In genomic region chr3:52483577-52484495, GRCh38 we compare ENCODE assay signal across 11 cellular contexts. TPM values are rescaled to one million over a fixed set of nuclear protein-coding genes. Genes with fewer than 3 reads are reported as not detected.
DNase-seq lines count a peak whose midpoint lies in the region; ATAC-seq and TF ChIP-seq lines count a peak whose summit lies in the region.
"Had no signal": no experiment of that assay in that cellular context is flagged by ENCODE, and none has a peak within 500 bp of the region (broad histone marks: within the 10 kb centered on the region; RNA-seq: fewer than 3 reads in every experiment).

No MANE protein-coding gene starts in this region.

- H3K27ac ChIP-seq in liver (ENCODE audit: low read depth in 1 of 2, low read length in 2 of 2), result no peak overlapping the region
- H3K27ac ChIP-seq in tibial nerve, result peak overlapping the region; percentile 56 to 86 (median 72)

- ATAC-seq in HG03469 (IDR thresholded peaks at IDR 0.05; ENCODE audit: unreplicated experiment) (no peak), HG02870 (IDR thresholded peaks at IDR 0.05; ENCODE audit: unreplicated experiment) (no peak)

- H3K27me3 ChIP-seq in liver (ENCODE audit: control insufficient read depth in 4 of 4, insufficient read depth in 4 of 4, low read length in 3 of 4), result no peaks in the 10 kb centered on the region
- H3K27me3 ChIP-seq in tibial nerve, result no peaks in the 10 kb centered on the region

- H3K4me1 ChIP-seq in liver (ENCODE audit: control insufficient read depth in 4 of 4, insufficient read depth in 4 of 4, low read length in 3 of 4) (peaks cover 0 to 10% (median 4%) of the 10 kb centered on the region in 4 donors), tibial nerve (peaks cover 0 to 79% (median 31%) of the 10 kb centered on the region in 4 donors)

- H3K9me3 Mint-ChIP-seq in activated T-cell treated with anti-CD3 and anti-CD28 coated beads, Interleukin-2, amount 50 U/mL, for 24 hours, result no peaks in the 10 kb centered on the region
- H3K9me3 Mint-ChIP-seq: activated T-helper 1 cell treated with anti-CD3 and anti-CD28 coated beads, Interleukin-12 subunit alpha, Interleukin-12 subunit beta, Interleukin-2, Interleukin-4 antibody, amounts not matched to agents 30 ng/mL and 10 ng/mL and 1 ng/mL, durations not matched to agents 14 hours and 24 hours and 36 hours had no signal

- H3K4me3 ChIP-seq in epithelial cell of esophagus (ENCODE audit: low read length) (no peak overlapping the region), liver (ENCODE audit: low read depth in 1 of 3, low read length in 3 of 3) (no peak overlapping the region), tibial nerve (no peak overlapping the region)

- H3K9ac ChIP-seq in liver (ENCODE audit: low read depth in 1 of 2, low read length in 2 of 2), result no peak overlapping the region

- WGBS in liver, result 84% methylated on average over 16 of the region's 16 CpGs
- 39 to 42% methylated on average over 16 of the region's 16 CpGs for WGBS in tibial nerve, 2 donors

- peak overlapping the region; percentile 50 for H3K27ac Mint-ChIP-seq in activated T-cell treated with anti-CD3 and anti-CD28 coated beads, Interleukin-2, amount 50 U/mL, for 24 hours

- no peak for TF ChIP-seq CTCF in epithelial cell of esophagus (IDR thresholded peaks at IDR 0.05; ENCODE audit: insufficient read depth, low read depth, low read length, missing control alignments)
- TF ChIP-seq CTCF in liver (IDR thresholded peaks at IDR 0.05; ENCODE audit: low read depth, low read length, missing input control), result no peak
- no peak for TF ChIP-seq CTCF in tibial nerve (IDR thresholded peaks at IDR 0.05)

- DNase-seq in activated T-cell treated with anti-CD3 and anti-CD28 coated beads, Interleukin-2, amount 50 U/mL, for 24 hours, result no peak
- DNase-seq in activated T-cell treated with anti-CD3 and anti-CD28 coated beads, Interleukin-2, amount 50 U/mL, for 1 hour, result no peak
- DNase-seq in epithelial cell of esophagus (ENCODE audit: low read depth), result peak; percentile 68
- no peak for DNase-seq in tibial nerve (ENCODE audit: low spot score in 2 of 2)
- no peak for DNase-seq in cortex of kidney (lab: John Stamatoyannopoulos, UW)
- DNase-seq: NCI-H1694 treated with DMSO at 0.1 percent for 48 hours had no signal

- no peak overlapping the region for H3K4me3 Mint-ChIP-seq in activated T-cell treated with anti-CD3 and anti-CD28 coated beads, Interleukin-2, amount 50 U/mL, for 24 hours
- H3K4me3 Mint-ChIP-seq: activated T-helper 1 cell treated with anti-CD3 and anti-CD28 coated beads, Interleukin-12 subunit alpha, Interleukin-12 subunit beta, Interleukin-2, Interleukin-4 antibody, amounts not matched to agents 30 ng/mL and 10 ng/mL and 1 ng/mL, durations not matched to agents 14 hours and 24 hours and 36 hours had no signal

- TF ChIP-seq RAD21 in liver (IDR thresholded peaks at IDR 0.05), result no peak

- H3K36me3 ChIP-seq in liver (ENCODE audit: control insufficient read depth in 4 of 4, insufficient read depth in 3 of 4, low read depth in 1 of 4, low read length in 3 of 4), result peaks cover 13 to 60% (median 31%) of the 10 kb centered on the region in 4 donors
- H3K36me3 ChIP-seq in tibial nerve, result peaks cover 3 to 85% (median 25%) of the 10 kb centered on the region in 3 donors

- H3K36me3 Mint-ChIP-seq in activated T-cell treated with anti-CD3 and anti-CD28 coated beads, Interleukin-2, amount 50 U/mL, for 24 hours (ENCODE audit: low read depth), result peaks cover 98% of the 10 kb centered on the region

- no peak for TF ChIP-seq POLR2A in tibial nerve (IDR thresholded peaks at IDR 0.05)

- H3K9me3 ChIP-seq in liver (ENCODE audit: control insufficient read depth in 4 of 4, low read length in 3 of 4), result no peaks in the 10 kb centered on the region
- no peaks in the 10 kb centered on the region for H3K9me3 ChIP-seq in tibial nerve

- no peaks in the 10 kb centered on the region for H3K4me1 Mint-ChIP-seq in activated T-cell treated with anti-CD3 and anti-CD28 coated beads, Interleukin-2, amount 50 U/mL, for 24 hours (ENCODE audit: low read depth)

- no peaks in the 10 kb centered on the region for H3K27me3 Mint-ChIP-seq in activated T-cell treated with anti-CD3 and anti-CD28 coated beads, Interleukin-2, amount 50 U/mL, for 24 hours

- TF ChIP-seq EP300 in tibial nerve (IDR thresholded peaks at IDR 0.05), result peak; percentile 26 to 66

TF ChIP-seq in liver, 16 proteins besides CTCF, POLR2A, EP300 and RAD21:
- TF ChIP-seq MAX (IDR thresholded peaks at IDR 0.05) (no peak), SP1 (IDR thresholded peaks at IDR 0.05) (no peak), REST (IDR thresholded peaks at IDR 0.05) (no peak), NR2F2 (IDR thresholded peaks at IDR 0.05) (peak; percentile 49), FOXA1 (IDR thresholded peaks at IDR 0.05) (no peak), HNF4A (conservative IDR thresholded peaks at IDR 0.05) (no peak), TAF1 (conservative IDR thresholded peaks at IDR 0.05) (no peak)

RNA-seq across cellular contexts. Expression of gene STAB1, which starts 11.3 kb away (rescaled TPM):
- 100 to 1,000 TPM in 1 of 2 donors, 10 to 100 TPM in 1; 43.0 to 198 TPM for total RNA-seq in liver
- polyA plus RNA-seq in liver, result 10 to 100 TPM; 42.0 to 99.9 TPM
- total RNA-seq in tibial nerve, result 100 to 1,000 TPM; 167 to 527 (median 264) TPM
- total RNA-seq: OCI-LY7 had no signal

RNA-seq across cellular contexts. Expression of gene NISCH, which starts 28.4 kb away (rescaled TPM):
- total RNA-seq in liver, result 10 to 100 TPM; 18.5 to 39.8 TPM
- polyA plus RNA-seq in liver, result 10 to 100 TPM; 10.8 to 16.7 TPM
- total RNA-seq in tibial nerve, result 100 to 1,000 TPM; 192 to 305 (median 232) TPM

RNA-seq across cellular contexts. Expression of gene TNNC1, which starts 30.0 kb away (rescaled TPM):
- total RNA-seq in liver (under 1 TPM; 0.28 to 0.75 TPM), tibial nerve (100 to 1,000 TPM; 235 to 624 (median 535) TPM)
- polyA plus RNA-seq in liver, result under 1 TPM; 0.21 to 0.42 TPM

RNA-seq across cellular contexts. Expression of gene SEMA3G, which starts 38.9 kb away (rescaled TPM):
- total RNA-seq in liver, result 1 to 10 TPM in 1 of 2 donors, under 1 TPM in 1; 0.47 to 1.2 TPM
- 1 to 10 TPM in 1 of 2 donors, under 1 TPM in 1; 0.49 to 1.0 TPM for polyA plus RNA-seq in liver
- total RNA-seq in tibial nerve, result 10 to 100 TPM; 11.5 to 67.5 (median 32.7) TPM
- total RNA-seq: OCI-LY7 had no signal

RNA-seq across cellular contexts. Expression of gene NT5DC2, which starts 49.8 kb away (rescaled TPM):
- 10 to 100 TPM in 1 of 2 donors, 1 to 10 TPM in 1; 2.8 to 20.9 TPM for total RNA-seq in liver
- polyA plus RNA-seq in liver, result 1 to 10 TPM; 3.0 to 3.2 TPM
- 100 to 1,000 TPM in 2 of 4 donors, 10 to 100 TPM in 2; 71.1 to 133 (median 94.2) TPM for total RNA-seq in tibial nerve

Comparison
In these comparisons a context has a peak if more than half of its experiments do, and no peak if none do; other contexts are left out.
1. H3K27ac ChIP-seq: peak in tibial nerve (4 of 4); none in liver (0 of 2).
2. RNA of gene NISCH, which starts 28.4 kb away (total RNA-seq): 192 to 305 TPM in tibial nerve; 18.5 to 39.8 TPM in liver; every median in the first group is over 4 times any median in the second.
3. RNA of gene TNNC1, which starts 30.0 kb away (total RNA-seq): 235 to 624 TPM in tibial nerve; 0.28 to 0.75 TPM in liver; every median in the first group is over 100 times any median in the second.